25 cellular contexts compared by ENCODE assay signal in genomic region chr13:36925603-36926002, GRCh38.
"Had no signal": no experiment of that assay in that cellular context is flagged by ENCODE, and none has a peak within 500 bp of the region (broad histone marks: within the 10 kb centered on the region; RNA-seq: fewer than 3 reads in every experiment).

No MANE protein-coding gene starts in this region.

- ATAC-seq: activated CD8-positive, alpha-beta T cell treated with anti-CD3 and anti-CD28 coated beads, Interleukin-2, amount 10 ng/mL, durations not matched to agents 7 days and 5 days had no signal

- DNase-seq: activated CD4-positive, alpha-beta T cell treated with anti-CD3 and anti-CD28 coated beads for 48 hours; activated CD4-positive, alpha-beta T cell treated with anti-CD3 and anti-CD28 coated beads, Interleukin-2, amount 50 U/mL, for 4 hours; activated CD4-positive, CD25-positive, alpha-beta regulatory T cell treated with anti-CD3 and anti-CD28 coated beads, Interleukin-2, amount 50 U/mL, for 72 hours; activated CD8-positive, alpha-beta memory T cell treated with anti-CD3 and anti-CD28 coated beads, Interleukin-2, amount 50 U/mL, for 48 hours; activated CD8-positive, alpha-beta T cell treated with anti-CD3 and anti-CD28 coated beads, Interleukin-2, amount 10 ng/mL, durations not matched to agents 7 days and 5 days; activated naive CD4-positive, alpha-beta T cell treated with anti-CD3 and anti-CD28 coated beads, Interleukin-2, amount 50 U/mL, for 16 hours; activated naive CD8-positive, alpha-beta T cell treated with anti-CD3 and anti-CD28 coated beads, Interleukin-2, amount 10 ng/mL, durations not matched to agents 7 days and 5 days; activated T-cell treated with anti-CD3 and anti-CD28 coated beads, Interleukin-2, amount 50 U/mL, for 1 hour; adrenal gland; anterior cingulate cortex; cortex of kidney; MM.1S; NCI-H1092 treated with DMSO at 0.1 percent for 48 hours; NCI-H1417 treated with DMSO at 0.1 percent for 48 hours; NCI-H1694; NCI-H2029; NCI-H2107; NCI-H345; NCI-H510A; NCI-H526 treated with DMSO at 0.1 percent for 48 hours; PC-9; SJCRH30; SK-N-SH; T-helper 1 cell; WERI-Rb-1 had no signal
